In genomic region chr19:18422530-18423191, GRCh38 we compare ENCODE assay signal across 12 cellular contexts. TPM values are rescaled to one million over a fixed set of nuclear protein-coding genes. Genes with fewer than 3 reads are reported as not detected.
A peak's percentile ranks its signal among the peaks of the same experiment; 100 is the strongest.
DNase-seq lines count a peak whose midpoint lies in the region; ATAC-seq and TF ChIP-seq lines count a peak whose summit lies in the region.
"Had no signal": no experiment of that assay in that cellular context is flagged by ENCODE, and none has a peak within 500 bp of the region (broad histone marks: within the 10 kb centered on the region; RNA-seq: fewer than 3 reads in every experiment).

No MANE protein-coding gene starts in this region.

- H3K27me3 Mint-ChIP-seq in CD4-positive, alpha-beta memory T cell = peaks cover 0 to 5% of the 10 kb centered on the region in 2 donors
- peaks cover 13% of the 10 kb centered on the region for H3K27me3 Mint-ChIP-seq in IgD-negative memory B cell
- H3K27me3 Mint-ChIP-seq in naive thymus-derived CD8-positive, alpha-beta T cell = peaks cover 0 to 10% (median 0%) of the 10 kb centered on the region in 5 donors

- ATAC-seq in naive thymus-derived CD8-positive, alpha-beta T cell = no peak
- ATAC-seq in GM21529 (IDR thresholded peaks at IDR 0.05; ENCODE audit: unreplicated experiment) = no peak

- peaks cover 86% of the 10 kb centered on the region for H3K4me1 ChIP-seq in CD4-positive, alpha-beta memory T cell (ENCODE audit: insufficient read depth, low read length)
- H3K4me1 ChIP-seq in SJCRH30 = peaks cover 8% of the 10 kb centered on the region; the same call in 1 of the 2 replicates

- DNase-seq in CD4-positive, alpha-beta memory T cell = peak in 4 of 5 donors; percentile 50 to 66 (median 58)
- DNase-seq in activated effector memory CD4-positive, alpha-beta T cell treated with anti-CD3 and anti-CD28 coated beads, Interleukin-2, amount 50 U/mL, for 16 hours = peak; percentile 80
- no peak for DNase-seq in naive thymus-derived CD8-positive, alpha-beta T cell
- DNase-seq in OCI-M2 (lab: John Stamatoyannopoulos, UW; ENCODE audit: unreplicated experiment) = no peak
- no peak for DNase-seq in SJCRH30
- no peak for DNase-seq in HEK293T (ENCODE audit: extremely low spot score)
- DNase-seq: activated CD4-positive, alpha-beta T cell treated with anti-CD3 and anti-CD28 coated beads for 48 hours; NCI-H510A; SK-N-SH had no signal

- H3K4me3 ChIP-seq in CD4-positive, alpha-beta memory T cell (ENCODE audit: low read length in 2 of 2) = peak overlapping the region in 1 of 2 donors; percentile 41
- no peak overlapping the region for H3K4me3 ChIP-seq in SJCRH30
- H3K4me3 ChIP-seq: hepatocyte had no signal

- H3K4me3 Mint-ChIP-seq in CD4-positive, alpha-beta memory T cell = peak overlapping the region; percentile 77 to 96 (median 94)
- peak overlapping the region; percentile 31 to 88 (median 80) for H3K4me3 Mint-ChIP-seq in IgD-negative memory B cell
- H3K4me3 Mint-ChIP-seq in naive thymus-derived CD8-positive, alpha-beta T cell = peak overlapping the region in 9 of 10 donors; percentile 12 to 92 (median 50)

- no peaks in the 10 kb centered on the region for H3K36me3 ChIP-seq in CD4-positive, alpha-beta memory T cell (ENCODE audit: insufficient read depth, low read length)
- H3K36me3 ChIP-seq in SJCRH30 = no peaks in the 10 kb centered on the region

- H3K9me3 Mint-ChIP-seq in CD4-positive, alpha-beta memory T cell = peaks cover 0 to 5% (median 0%) of the 10 kb centered on the region in 8 donors
- H3K9me3 Mint-ChIP-seq in IgD-negative memory B cell = no peaks in the 10 kb centered on the region
- H3K9me3 Mint-ChIP-seq in naive thymus-derived CD8-positive, alpha-beta T cell = no peaks in the 10 kb centered on the region

- no peaks in the 10 kb centered on the region for H3K27me3 ChIP-seq in CD4-positive, alpha-beta memory T cell (ENCODE audit: insufficient read depth, low read length)
- H3K27me3 ChIP-seq in SJCRH30 = no peaks in the 10 kb centered on the region
- H3K27me3 ChIP-seq: hepatocyte had no signal

- intact Hi-C loops in CD4-positive, alpha-beta memory T cell (cut with micrococcal nuclease) = no loop called here

- H3K9me3 ChIP-seq in CD4-positive, alpha-beta memory T cell (ENCODE audit: control insufficient read depth in 1 of 2, low read length in 2 of 2) = no peaks in the 10 kb centered on the region
- no peaks in the 10 kb centered on the region for H3K9me3 ChIP-seq in SJCRH30 (replicated peaks)
- H3K9me3 ChIP-seq: SK-N-SH had no signal

- H3K4me1 Mint-ChIP-seq in CD4-positive, alpha-beta memory T cell = peaks cover 51 to 82% (median 70%) of the 10 kb centered on the region in 4 donors
- peaks cover 22 to 40% (median 27%) of the 10 kb centered on the region in 3 donors for H3K4me1 Mint-ChIP-seq in IgD-negative memory B cell
- H3K4me1 Mint-ChIP-seq in naive thymus-derived CD8-positive, alpha-beta T cell = peaks cover 32 to 76% (median 73%) of the 10 kb centered on the region in 4 donors

- peak overlapping the region; percentile 70 for H3K27ac ChIP-seq in CD4-positive, alpha-beta memory T cell (ENCODE audit: low read depth, low read length)
- H3K27ac ChIP-seq in SJCRH30 = no peak overlapping the region
- H3K27ac ChIP-seq: hepatocyte had no signal

- POLR2A ChIA-PET in CD4-positive, alpha-beta memory T cell (lab: Charles Lee; ENCODE audit: partially characterized antibody) = interaction anchor here (1.2 to 13.3 kb wide), 7 partner anchors 9 to 142 kb away, joined by 3 to 238 read pairs (median 4); partner anchors contain the start of genes ELL, ISYNA1 and JUND
- POLR2A ChIA-PET in naive thymus-derived CD8-positive, alpha-beta T cell (lab: Charles Lee) = interaction anchor here (1.0 to 4.6 kb wide), 4 partner anchors 9 to 142 kb away, joined by 3 to 33 read pairs (median 4); partner anchors contain the start of gene JUND
- POLR2A ChIA-PET in HEK293T (lab: Yijun Ruan, JAX) = interaction anchor here (0.7 to 1.5 kb wide), 4 partner anchors 9 to 141 kb away, joined by 3 to 4 read pairs (median 4); partner anchors contain the start of gene JUND

- H3K36me3 Mint-ChIP-seq in CD4-positive, alpha-beta memory T cell = peaks cover 0 to 14% of the 10 kb centered on the region in 2 donors
- H3K36me3 Mint-ChIP-seq in IgD-negative memory B cell = no peaks in the 10 kb centered on the region
- H3K36me3 Mint-ChIP-seq in naive thymus-derived CD8-positive, alpha-beta T cell = no peaks in the 10 kb centered on the region

- H3K27ac Mint-ChIP-seq in CD4-positive, alpha-beta memory T cell = peak overlapping the region; percentile 87 to 97 (median 92)
- H3K27ac Mint-ChIP-seq in IgD-negative memory B cell = peak overlapping the region in 2 of 3 donors; percentile 78 to 82
- peak overlapping the region in 7 of 10 donors; percentile 35 to 95 (median 70) for H3K27ac Mint-ChIP-seq in naive thymus-derived CD8-positive, alpha-beta T cell

- CTCF ChIA-PET in CD4-positive, alpha-beta memory T cell (lab: Charles Lee; ENCODE audit: partially characterized antibody) = interaction anchor here (0.9 to 5.0 kb wide), 6 partner anchors 11 to 425 kb away, joined by 3 to 29 read pairs (median 3); partner anchors contain the start of genes JUND and REX1BD
- CTCF ChIA-PET in HEK293T (lab: Yijun Ruan, JAX) = no interaction called here

TF ChIP-seq in HEK293T, 16 proteins besides CTCF, POLR2A, EP300 and RAD21:
- no peak for TF ChIP-seq FOXK2 (IDR thresholded peaks at IDR 0.05)
- TF ChIP-seq LEF1 (IDR thresholded peaks at IDR 0.05; ENCODE audit: borderline replicate concordance) = no peak
- TF ChIP-seq PKNOX1 (IDR thresholded peaks at IDR 0.05) = no peak
- TF ChIP-seq HDGF (IDR thresholded peaks at IDR 0.05; ENCODE audit: borderline replicate concordance) = no peak
- no peak for TF ChIP-seq BHLHE40 (IDR thresholded peaks at IDR 0.05; ENCODE audit: borderline replicate concordance)
- TF ChIP-seq ARNT (IDR thresholded peaks at IDR 0.05) = no peak
- TF ChIP-seq FOXA1 (IDR thresholded peaks at IDR 0.05) = no peak
- no peak for TF ChIP-seq NFRKB (IDR thresholded peaks at IDR 0.05)
- TF ChIP-seq SUZ12 (IDR thresholded peaks at IDR 0.05) = no peak
- no peak for TF ChIP-seq FOXM1 (IDR thresholded peaks at IDR 0.05; ENCODE audit: borderline replicate concordance)
- TF ChIP-seq ELF4 (IDR thresholded peaks at IDR 0.05) = no peak
- TF ChIP-seq TARDBP (IDR thresholded peaks at IDR 0.05) = no peak
- no peak for TF ChIP-seq L3MBTL2 (conservative IDR thresholded peaks at IDR 0.05)
- no peak for TF ChIP-seq ZNF384 (IDR thresholded peaks at IDR 0.05)
- TF ChIP-seq CTBP1 (IDR thresholded peaks at IDR 0.05; ENCODE audit: borderline replicate concordance) = no peak

RNA-seq across cellular contexts. Expression of gene SSBP4, which starts 3.5 kb away (rescaled TPM):
- 10 to 100 TPM; 71.3 to 73.4 TPM for total RNA-seq in CD4-positive, alpha-beta memory T cell
- 100 to 1,000 TPM in 1 of 2 donors, 10 to 100 TPM in 1; 81.5 to 108 TPM for polyA plus RNA-seq in CD4-positive, alpha-beta memory T cell
- polyA plus RNA-seq in IgD-negative memory B cell = 97.4 TPM
- 10 to 100 TPM; 41.3 to 45.4 TPM for total RNA-seq in naive thymus-derived CD8-positive, alpha-beta T cell
- polyA plus RNA-seq in naive thymus-derived CD8-positive, alpha-beta T cell = 10 to 100 TPM; 48.1 to 78.8 (median 61.1) TPM
- 63.0 and 73.0 TPM in 2 replicates for total RNA-seq in SJCRH30 (2014; rRNA removed; shearing (Covaris generic))

RNA-seq across cellular contexts. Expression of gene ISYNA1, which starts 15.3 kb away (rescaled TPM):
- total RNA-seq in CD4-positive, alpha-beta memory T cell = 10 to 100 TPM; 37.1 to 43.2 TPM
- 10 to 100 TPM; 27.5 to 36.3 TPM for polyA plus RNA-seq in CD4-positive, alpha-beta memory T cell
- polyA plus RNA-seq in IgD-negative memory B cell = 17.2 TPM
- 10 to 100 TPM; 62.5 to 63.7 TPM for total RNA-seq in naive thymus-derived CD8-positive, alpha-beta T cell
- polyA plus RNA-seq in naive thymus-derived CD8-positive, alpha-beta T cell = 10 to 100 TPM; 28.3 to 53.2 (median 40.4) TPM
- 7.4 and 7.5 TPM in 2 replicates for total RNA-seq in SJCRH30 (2014; rRNA removed; shearing (Covaris generic))

RNA-seq across cellular contexts. Expression of gene LRRC25, which starts 25.2 kb away (rescaled TPM):
- total RNA-seq in CD4-positive, alpha-beta memory T cell = under 1 TPM; 0.73 to 0.91 TPM
- polyA plus RNA-seq in CD4-positive, alpha-beta memory T cell = under 1 TPM in 1 of 2 donors, not detected in 1; 0.07 TPM
- polyA plus RNA-seq in IgD-negative memory B cell = 14.9 TPM
- under 1 TPM; 0.16 to 0.39 TPM for total RNA-seq in naive thymus-derived CD8-positive, alpha-beta T cell
- polyA plus RNA-seq in naive thymus-derived CD8-positive, alpha-beta T cell = under 1 TPM in 2 of 3 donors, not detected in 1; 0.13 to 0.26 TPM
- total RNA-seq in SJCRH30 (2014; rRNA removed; shearing (Covaris generic)) = not detected in 2 replicates
- total RNA-seq: hepatocyte had no signal
- polyA plus RNA-seq: SK-N-SH had no signal

RNA-seq across cellular contexts. Expression of gene GDF15, which starts 36.7 kb away (rescaled TPM):
- total RNA-seq in CD4-positive, alpha-beta memory T cell = 1 to 10 TPM; 1.2 TPM
- not detected for polyA plus RNA-seq in CD4-positive, alpha-beta memory T cell
- polyA plus RNA-seq in IgD-negative memory B cell = not detected
- total RNA-seq in naive thymus-derived CD8-positive, alpha-beta T cell = not detected
- not detected for polyA plus RNA-seq in naive thymus-derived CD8-positive, alpha-beta T cell
- 17.5 and 27.1 TPM in 2 replicates for total RNA-seq in SJCRH30 (2014; rRNA removed; shearing (Covaris generic))

Comparison
In these comparisons a context has a peak if more than half of its experiments do, and no peak if none do; other contexts are left out.
1. DNase-seq: peak in CD4-positive, alpha-beta memory T cell (4 of 5) and activated effector memory CD4-positive, alpha-beta T cell treated with anti-CD3 and anti-CD28 coated beads, Interleukin-2, amount 50 U/mL, for 16 hours (single experiment); none in naive thymus-derived CD8-positive, alpha-beta T cell (0 of 10), OCI-M2 (single experiment), SJCRH30 (0 of 2) and HEK293T (single experiment).
2. Peak in every context shown above with its lines, with median percentiles within 50 percentile points of each other: H3K27ac Mint-ChIP-seq and H3K4me3 Mint-ChIP-seq.